ENCODE assay signal across 16 cellular contexts in genomic region chr10:22665329-22665728, GRCh38. TPM values are rescaled to one million over a fixed set of nuclear protein-coding genes. Genes with fewer than 3 reads are reported as not detected.
DNase-seq lines count a peak whose midpoint lies in the region; ATAC-seq and TF ChIP-seq lines count a peak whose summit lies in the region.
"Had no signal": no experiment of that assay in that cellular context is flagged by ENCODE, and none has a peak within 500 bp of the region (broad histone marks: within the 10 kb centered on the region; RNA-seq: fewer than 3 reads in every experiment).

No MANE protein-coding gene starts in this region.

- no peak overlapping the region for H3K4me3 Mint-ChIP-seq in activated CD4-positive, alpha-beta T cell treated with anti-CD3 and anti-CD28 coated beads, Interleukin-2, amount 10 ng/mL, durations not matched to agents 7 days and 5 days
- H3K4me3 Mint-ChIP-seq in CD4-positive, alpha-beta T cell, result peak overlapping the region; percentile 31
- H3K4me3 Mint-ChIP-seq in activated CD8-positive, alpha-beta T cell treated with anti-CD3 and anti-CD28 coated beads for 36 hours, result no peak overlapping the region
- H3K4me3 Mint-ChIP-seq in naive thymus-derived CD4-positive, alpha-beta T cell, result peak overlapping the region in 8 of 10 donors; percentile 6 to 92 (median 28)
- H3K4me3 Mint-ChIP-seq: HFFc6 had no signal

- no peak for TF ChIP-seq CTCF in CD4-positive, alpha-beta T cell (IDR thresholded peaks at IDR 0.05)
- TF ChIP-seq CTCF in activated CD8-positive, alpha-beta T cell treated with anti-CD3 and anti-CD28 coated beads for 36 hours (IDR thresholded peaks at IDR 0.05), result no peak

- POLR2A ChIA-PET in activated CD4-positive, alpha-beta T cell treated with anti-CD3 and anti-CD28 coated beads, Interleukin-2, amount 10 ng/mL, durations not matched to agents 7 days and 5 days (lab: Charles Lee), result no interaction called here
- POLR2A ChIA-PET in CD4-positive, alpha-beta T cell (lab: Charles Lee), result interaction anchor here (1.1 to 2.5 kb wide), 5 partner anchors 10 to 49 kb away, joined by 3 to 37 read pairs (median 8); partner anchors contain the start of gene PIP4K2A
- POLR2A ChIA-PET in activated CD8-positive, alpha-beta T cell treated with anti-CD3 and anti-CD28 coated beads for 36 hours (lab: Charles Lee), result no interaction called here
- POLR2A ChIA-PET in naive thymus-derived CD4-positive, alpha-beta T cell (lab: Charles Lee), result interaction anchor here (0.6 to 9.0 kb wide), 5 partner anchors 9 to 54 kb away, joined by 3 to 145 read pairs (median 5); no protein-coding TSS in a partner anchor

- no peaks in the 10 kb centered on the region for H3K27me3 Mint-ChIP-seq in activated CD4-positive, alpha-beta T cell treated with anti-CD3 and anti-CD28 coated beads, Interleukin-2, amount 10 ng/mL, durations not matched to agents 7 days and 5 days
- H3K27me3 Mint-ChIP-seq in CD4-positive, alpha-beta T cell, result no peaks in the 10 kb centered on the region
- H3K27me3 Mint-ChIP-seq in activated CD8-positive, alpha-beta T cell treated with anti-CD3 and anti-CD28 coated beads for 36 hours, result no peaks in the 10 kb centered on the region
- H3K27me3 Mint-ChIP-seq in naive thymus-derived CD4-positive, alpha-beta T cell, result no peaks in the 10 kb centered on the region

- H3K9me3 Mint-ChIP-seq in activated CD4-positive, alpha-beta T cell treated with anti-CD3 and anti-CD28 coated beads, Interleukin-2, amount 10 ng/mL, durations not matched to agents 7 days and 5 days, result no peaks in the 10 kb centered on the region
- no peaks in the 10 kb centered on the region for H3K9me3 Mint-ChIP-seq in CD4-positive, alpha-beta T cell
- peaks cover 2% of the 10 kb centered on the region for H3K9me3 Mint-ChIP-seq in activated CD8-positive, alpha-beta T cell treated with anti-CD3 and anti-CD28 coated beads for 36 hours
- peaks cover 0 to 2% (median 0%) of the 10 kb centered on the region in 11 donors for H3K9me3 Mint-ChIP-seq in naive thymus-derived CD4-positive, alpha-beta T cell
- H3K9me3 Mint-ChIP-seq: HFFc6 had no signal

- DNase-seq in activated CD4-positive, alpha-beta T cell treated with anti-CD3 and anti-CD28 coated beads, Interleukin-2, amount 10 ng/mL, durations not matched to agents 7 days and 5 days, result no peak
- no peak for DNase-seq in activated CD4-positive, alpha-beta T cell treated with anti-CD3 and anti-CD28 coated beads, Interleukin-2, amount 50 U/mL, for 4 hours
- no peak for DNase-seq in CD4-positive, alpha-beta T cell
- DNase-seq in activated CD8-positive, alpha-beta T cell treated with anti-CD3 and anti-CD28 coated beads for 36 hours, result no peak
- no peak for DNase-seq in naive thymus-derived CD4-positive, alpha-beta T cell
- DNase-seq: DMS79, GOT3, HFFc6, KBM-7, NCI-H1092, NCI-H226, NCI-H526 treated with DMSO at 0.1 percent for 48 hours had no signal

- no peaks in the 10 kb centered on the region for H3K9me3 ChIP-seq in CD4-positive, alpha-beta T cell (ENCODE audit: control insufficient read depth, low read length)
- H3K9me3 ChIP-seq in naive thymus-derived CD4-positive, alpha-beta T cell (ENCODE audit: control insufficient read depth in 2 of 3, low read length in 3 of 3), result no peaks in the 10 kb centered on the region
- H3K9me3 ChIP-seq: BLaER1 treated with 17β-estradiol and CSF1 and Interleukin-3, amounts not matched to agents 10 nM and 100 nM had no signal

- H3K27ac ChIP-seq in CD4-positive, alpha-beta T cell (ENCODE audit: low read depth, low read length), result no peak overlapping the region
- no peak overlapping the region for H3K27ac ChIP-seq in naive thymus-derived CD4-positive, alpha-beta T cell (ENCODE audit: low read depth, low read length)

- CTCF ChIA-PET in activated CD4-positive, alpha-beta T cell treated with anti-CD3 and anti-CD28 coated beads, Interleukin-2, amount 10 ng/mL, durations not matched to agents 7 days and 5 days (lab: Charles Lee), result interaction anchor here (0.6 to 1.0 kb wide), 2 partner anchors 12 to 32 kb away, joined by 3 to 4 read pairs; no protein-coding TSS in a partner anchor
- CTCF ChIA-PET in CD4-positive, alpha-beta T cell (lab: Charles Lee), result no interaction called here
- CTCF ChIA-PET in activated CD8-positive, alpha-beta T cell treated with anti-CD3 and anti-CD28 coated beads for 36 hours (lab: Charles Lee), result interaction anchor here (1.4 kb wide), 1 partner anchor 10 kb away, joined by 4 read pairs; no protein-coding TSS in a partner anchor
- CTCF ChIA-PET in naive thymus-derived CD4-positive, alpha-beta T cell (lab: Charles Lee), result no interaction called here

- no peak overlapping the region for H3K4me3 ChIP-seq in naive thymus-derived CD4-positive, alpha-beta T cell (ENCODE audit: low read length)
- H3K4me3 ChIP-seq: BLaER1 treated with 17β-estradiol and CSF1 and Interleukin-3, amounts not matched to agents 10 nM and 100 nM had no signal

- peaks cover 84% of the 10 kb centered on the region for H3K4me1 Mint-ChIP-seq in activated CD4-positive, alpha-beta T cell treated with anti-CD3 and anti-CD28 coated beads, Interleukin-2, amount 10 ng/mL, durations not matched to agents 7 days and 5 days
- H3K4me1 Mint-ChIP-seq in CD4-positive, alpha-beta T cell (ENCODE audit: low read depth), result peaks cover 83% of the 10 kb centered on the region
- peaks cover 87% of the 10 kb centered on the region for H3K4me1 Mint-ChIP-seq in activated CD8-positive, alpha-beta T cell treated with anti-CD3 and anti-CD28 coated beads for 36 hours (ENCODE audit: low read depth)
- peaks cover 39 to 96% (median 90%) of the 10 kb centered on the region in 7 donors for H3K4me1 Mint-ChIP-seq in naive thymus-derived CD4-positive, alpha-beta T cell

- peaks cover 20% of the 10 kb centered on the region for H3K36me3 Mint-ChIP-seq in activated CD4-positive, alpha-beta T cell treated with anti-CD3 and anti-CD28 coated beads, Interleukin-2, amount 10 ng/mL, durations not matched to agents 7 days and 5 days (ENCODE audit: low read depth)
- peaks cover 4% of the 10 kb centered on the region for H3K36me3 Mint-ChIP-seq in CD4-positive, alpha-beta T cell (ENCODE audit: low read depth)
- H3K36me3 Mint-ChIP-seq in activated CD8-positive, alpha-beta T cell treated with anti-CD3 and anti-CD28 coated beads for 36 hours (ENCODE audit: low read depth), result peaks cover 14% of the 10 kb centered on the region
- H3K36me3 Mint-ChIP-seq in naive thymus-derived CD4-positive, alpha-beta T cell, result peaks cover 0 to 14% (median 0%) of the 10 kb centered on the region in 5 donors

- peaks cover 73 to 78% of the 10 kb centered on the region in 2 donors for H3K4me1 ChIP-seq in naive thymus-derived CD4-positive, alpha-beta T cell (ENCODE audit: control insufficient read depth in 2 of 2, insufficient read depth in 2 of 2, low read length in 2 of 2)

- no peak for ATAC-seq in CD4-positive, alpha-beta T cell (ENCODE audit: poor library complexity)
- ATAC-seq in activated CD8-positive, alpha-beta T cell treated with anti-CD3 and anti-CD28 coated beads for 36 hours, result no peak
- no peak for ATAC-seq in naive thymus-derived CD4-positive, alpha-beta T cell
- no peak for ATAC-seq in GM19023 (IDR thresholded peaks at IDR 0.05; ENCODE audit: unreplicated experiment)
- no peak for ATAC-seq in HG03135 (IDR thresholded peaks at IDR 0.05; ENCODE audit: unreplicated experiment)
- ATAC-seq in GM21360 (IDR thresholded peaks at IDR 0.05; ENCODE audit: unreplicated experiment), result no peak

- H3K27me3 ChIP-seq in CD4-positive, alpha-beta T cell (ENCODE audit: control insufficient read depth, insufficient read depth, low read length), result no peaks in the 10 kb centered on the region
- H3K27me3 ChIP-seq in naive thymus-derived CD4-positive, alpha-beta T cell (ENCODE audit: control insufficient read depth in 2 of 2, insufficient read depth in 2 of 2, low read length in 2 of 2), result no peaks in the 10 kb centered on the region
- H3K27me3 ChIP-seq: BLaER1 treated with 17β-estradiol and CSF1 and Interleukin-3, amounts not matched to agents 10 nM and 100 nM had no signal

- H3K36me3 ChIP-seq in naive thymus-derived CD4-positive, alpha-beta T cell (ENCODE audit: control insufficient read depth in 2 of 3, insufficient read depth in 3 of 3, low read length in 3 of 3), result no peaks in the 10 kb centered on the region

- intact Hi-C loops in CD4-positive, alpha-beta T cell (cut with DNase I, micrococcal nuclease), result no loop called here
- intact Hi-C loops in activated CD8-positive, alpha-beta T cell treated with anti-CD3 and anti-CD28 coated beads for 36 hours (cut with micrococcal nuclease), result loop anchor here (5.0 kb wide), 2 partner anchors 38 to 47 kb away; partner anchors contain the start of gene PIP4K2A
- intact Hi-C loops in naive thymus-derived CD4-positive, alpha-beta T cell (cut with micrococcal nuclease), result loop anchor here (5.0 to 10.0 kb wide), 2 partner anchors 47 to 411 kb away; partner anchors contain the start of gene PIP4K2A (in 1 of the 2)

- peak overlapping the region; percentile 5 for H3K27ac Mint-ChIP-seq in activated CD4-positive, alpha-beta T cell treated with anti-CD3 and anti-CD28 coated beads, Interleukin-2, amount 10 ng/mL, durations not matched to agents 7 days and 5 days
- peak overlapping the region; percentile 84 for H3K27ac Mint-ChIP-seq in CD4-positive, alpha-beta T cell
- peak overlapping the region; percentile 80 for H3K27ac Mint-ChIP-seq in activated CD8-positive, alpha-beta T cell treated with anti-CD3 and anti-CD28 coated beads for 36 hours
- peak overlapping the region in 8 of 9 donors; percentile 74 to 97 (median 86) for H3K27ac Mint-ChIP-seq in naive thymus-derived CD4-positive, alpha-beta T cell
- H3K27ac Mint-ChIP-seq: HFFc6 had no signal

RNA-seq across cellular contexts. Expression of gene PIP4K2A, which starts 49.0 kb away (rescaled TPM):
- total RNA-seq in activated CD4-positive, alpha-beta T cell treated with anti-CD3 and anti-CD28 coated beads, Interleukin-2, amount 10 ng/mL, durations not matched to agents 7 days and 5 days, result 100 to 1,000 TPM; 161 to 163 TPM
- total RNA-seq in CD4-positive, alpha-beta T cell, result 10 to 100 TPM; 75.4 to 87.2 TPM
- 100 to 1,000 TPM; 108 to 115 TPM for total RNA-seq in activated CD8-positive, alpha-beta T cell treated with anti-CD3 and anti-CD28 coated beads for 36 hours
- 100 to 1,000 TPM; 110 to 152 (median 140) TPM for total RNA-seq in naive thymus-derived CD4-positive, alpha-beta T cell
- 10 to 100 TPM; 40.9 to 43.5 TPM for polyA plus RNA-seq in naive thymus-derived CD4-positive, alpha-beta T cell

Comparison
In these comparisons a context has a peak if more than half of its experiments do, and no peak if none do; other contexts are left out.
1. H3K27ac Mint-ChIP-seq: peak in every context shown above with its lines; median percentile 86 in naive thymus-derived CD4-positive, alpha-beta T cell; 84 in CD4-positive, alpha-beta T cell; 80 in activated CD8-positive, alpha-beta T cell treated with anti-CD3 and anti-CD28 coated beads for 36 hours; 5 in activated CD4-positive, alpha-beta T cell treated with anti-CD3 and anti-CD28 coated beads, Interleukin-2, amount 10 ng/mL, durations not matched to agents 7 days and 5 days.
2. H3K4me3 Mint-ChIP-seq: peak in CD4-positive, alpha-beta T cell (single experiment) and naive thymus-derived CD4-positive, alpha-beta T cell (8 of 10); none in activated CD4-positive, alpha-beta T cell treated with anti-CD3 and anti-CD28 coated beads, Interleukin-2, amount 10 ng/mL, durations not matched to agents 7 days and 5 days (single experiment) and activated CD8-positive, alpha-beta T cell treated with anti-CD3 and anti-CD28 coated beads for 36 hours (single experiment).
3. CTCF ChIA-PET loops: an anchor here in activated CD4-positive, alpha-beta T cell treated with anti-CD3 and anti-CD28 coated beads, Interleukin-2, amount 10 ng/mL, durations not matched to agents 7 days and 5 days (0.6 to 1.0 kb wide) and activated CD8-positive, alpha-beta T cell treated with anti-CD3 and anti-CD28 coated beads for 36 hours (1.4 kb wide); none called in CD4-positive, alpha-beta T cell and naive thymus-derived CD4-positive, alpha-beta T cell.
4. POLR2A ChIA-PET loops: an anchor here in CD4-positive, alpha-beta T cell (1.1 to 2.5 kb wide) and naive thymus-derived CD4-positive, alpha-beta T cell (0.6 to 9.0 kb wide); none called in activated CD4-positive, alpha-beta T cell treated with anti-CD3 and anti-CD28 coated beads, Interleukin-2, amount 10 ng/mL, durations not matched to agents 7 days and 5 days and activated CD8-positive, alpha-beta T cell treated with anti-CD3 and anti-CD28 coated beads for 36 hours.
5. intact Hi-C loops: an anchor here in activated CD8-positive, alpha-beta T cell treated with anti-CD3 and anti-CD28 coated beads for 36 hours (5.0 kb wide) and naive thymus-derived CD4-positive, alpha-beta T cell (5.0 to 10.0 kb wide); none called in CD4-positive, alpha-beta T cell.